ENCODE assay signal across 1 cellular context in the genomic region with DNA sequence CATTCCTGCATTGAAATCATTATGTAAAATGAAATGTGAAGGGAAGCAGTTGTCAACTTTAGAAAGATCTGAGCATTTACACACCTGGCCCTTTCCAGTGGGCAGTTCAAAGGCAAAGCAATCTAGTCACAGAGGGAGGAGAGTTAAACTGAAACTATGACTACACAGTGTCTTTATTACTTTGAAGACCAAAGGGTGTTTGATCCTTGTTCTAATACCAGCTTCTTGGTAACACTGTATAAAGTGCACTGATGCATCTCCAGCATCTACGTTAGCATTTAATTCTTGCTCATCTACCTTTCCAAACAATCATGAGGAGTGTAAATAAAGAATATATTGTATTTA.
TF ChIP-seq lines count a peak whose summit lies in the region.

No MANE protein-coding gene starts in this region.

TF ChIP-seq in HEK293, 187 proteins besides CTCF, POLR2A, EP300 and RAD21 (continued from another document):
- TF ChIP-seq, protein P1, sequence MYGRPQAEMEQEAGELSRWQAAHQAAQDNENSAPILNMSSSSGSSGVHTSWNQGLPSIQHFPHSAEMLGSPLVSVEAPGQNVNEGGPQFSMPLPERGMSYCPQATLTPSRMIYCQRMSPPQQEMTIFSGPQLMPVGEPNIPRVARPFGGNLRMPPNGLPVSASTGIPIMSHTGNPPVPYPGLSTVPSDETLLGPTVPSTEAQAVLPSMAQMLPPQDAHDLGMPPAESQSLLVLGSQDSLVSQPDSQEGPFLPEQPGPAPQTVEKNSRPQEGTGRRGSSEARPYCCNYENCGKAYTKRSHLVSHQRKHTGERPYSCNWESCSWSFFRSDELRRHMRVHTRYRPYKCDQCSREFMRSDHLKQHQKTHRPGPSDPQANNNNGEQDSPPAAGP (tag by site-specific recombination; IDR thresholded peaks at IDR 0.05): no peak
